11 cellular contexts compared by ENCODE assay signal in the genomic region with DNA sequence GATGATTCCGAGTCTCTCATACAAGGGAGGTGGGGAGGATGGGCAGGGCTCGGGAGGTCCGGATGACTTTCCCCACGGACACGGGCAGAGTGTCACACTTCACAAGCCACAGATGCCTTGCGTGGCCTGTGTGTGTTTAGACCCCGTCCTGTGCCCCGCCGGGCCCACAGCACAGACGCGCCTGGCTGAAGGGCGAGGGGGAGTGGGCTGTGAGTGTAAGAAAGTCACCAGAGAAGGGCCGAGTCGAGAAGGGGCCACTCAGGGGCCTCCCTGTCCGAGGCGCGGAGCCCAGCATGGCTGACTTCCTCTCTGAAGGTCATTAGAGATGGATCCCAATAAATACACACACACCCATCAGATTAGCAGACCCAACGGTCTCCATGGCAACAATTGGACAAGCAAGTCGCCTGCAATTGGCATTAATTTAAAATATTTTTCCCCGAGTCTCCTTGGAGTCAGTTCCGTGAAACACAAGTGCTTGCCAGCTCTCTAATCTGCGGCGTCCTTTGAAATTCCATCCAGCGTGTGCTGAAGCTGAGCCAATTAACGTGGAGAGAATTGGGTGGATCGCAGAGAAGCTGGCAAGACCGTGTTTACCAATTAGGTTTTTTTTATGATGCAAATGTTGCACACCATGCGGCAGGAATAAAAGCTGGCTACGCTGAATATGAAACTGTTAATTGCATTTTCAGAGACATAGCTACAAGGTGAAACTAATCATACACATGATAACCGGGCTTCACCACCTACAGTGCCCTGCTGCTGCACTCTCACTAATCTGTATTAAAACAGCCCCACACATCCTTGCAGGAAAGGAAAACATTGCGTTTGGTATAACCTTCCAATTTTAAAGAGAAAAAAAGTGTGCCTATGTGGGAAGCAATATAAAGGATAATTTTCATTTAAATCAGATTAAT.
A peak's percentile ranks its signal among the peaks of the same experiment; 100 is the strongest.
DNase-seq lines count a peak whose midpoint lies in the region; ATAC-seq and TF ChIP-seq lines count a peak whose summit lies in the region.
"Had no signal": no experiment of that assay in that cellular context is flagged by ENCODE, and none has a peak within 500 bp of the region (broad histone marks: within the 10 kb centered on the region; RNA-seq: fewer than 3 reads in every experiment).

No MANE protein-coding gene starts in this region.

- H3K36me3 Mint-ChIP-seq in nephron progenitor cell (ENCODE audit: low read depth) = no peaks in the 10 kb centered on the region
- H3K36me3 Mint-ChIP-seq: activated naive CD8-positive, alpha-beta T cell; natural killer cell treated with Interleukin-12 subunit alpha and Interleukin-12 subunit beta and Interleukin-15 and Interleukin-18, amount 100 ng/mL, for 72 hours had no signal

- peak overlapping the region in 2 of 5 donors; percentile 38 to 75 for H3K27ac ChIP-seq in adrenal gland
- no peak overlapping the region for H3K27ac ChIP-seq in testis
- H3K27ac ChIP-seq: 22Rv1 had no signal

- no peaks in the 10 kb centered on the region for H3K9me3 Mint-ChIP-seq in nephron progenitor cell
- H3K9me3 Mint-ChIP-seq: natural killer cell treated with Interleukin-12 subunit alpha and Interleukin-12 subunit beta and Interleukin-15 and Interleukin-18, amount 100 ng/mL, for 72 hours had no signal

- peaks cover 12% of the 10 kb centered on the region for H3K27me3 Mint-ChIP-seq in nephron progenitor cell (ENCODE audit: low read depth, poor library complexity)
- H3K27me3 Mint-ChIP-seq: activated naive CD8-positive, alpha-beta T cell; natural killer cell treated with Interleukin-12 subunit alpha and Interleukin-12 subunit beta and Interleukin-15 and Interleukin-18, amount 100 ng/mL, for 72 hours had no signal

- no peak for TF ChIP-seq POLR2A in adrenal gland (IDR thresholded peaks at IDR 0.05)
- no peak for TF ChIP-seq POLR2A in testis (IDR thresholded peaks at IDR 0.05)

- no peaks in the 10 kb centered on the region for H3K27me3 ChIP-seq in adrenal gland
- no peaks in the 10 kb centered on the region for H3K27me3 ChIP-seq in testis

- DNase-seq in DMS 273 (lab: John Stamatoyannopoulos, UW; ENCODE audit: unreplicated experiment) = peak; percentile 64
- DNase-seq in DMS 273 treated with DMSO at 0.1 percent for 48 hours (lab: John Stamatoyannopoulos, UW) = no peak
- peak; percentile 25 to 70 (median 67) for DNase-seq in adrenal gland
- no peak for DNase-seq in left colon
- peak; percentile 28 for DNase-seq in testis
- no peak for DNase-seq in nephron progenitor cell
- DNase-seq in stimulated activated CD4-positive, alpha-beta T cell treated with anti-CD3 and anti-CD28 coated beads, Interleukin-4, amount 100 ng/mL, for 4 hours = no peak
- DNase-seq in iPS-NIHi11 (ENCODE audit: low spot score) = no peak

- no peaks in the 10 kb centered on the region for H3K4me1 Mint-ChIP-seq in nephron progenitor cell

- TF ChIP-seq CTCF in adrenal gland (IDR thresholded peaks at IDR 0.05) (no peak), testis (IDR thresholded peaks at IDR 0.05) (no peak), nephron progenitor cell (IDR thresholded peaks at IDR 0.05) (no peak)

- H3K9me3 ChIP-seq in adrenal gland (replicated peaks in 1 of 3) (no peaks in the 10 kb centered on the region), testis (no peaks in the 10 kb centered on the region)

- H3K4me1 ChIP-seq in adrenal gland (replicated peaks in 1 of 2) (peaks cover 0 to 14% of the 10 kb centered on the region in 2 donors), testis (peaks cover 19% of the 10 kb centered on the region)

- 25 to 48% (median 32%) methylated on average over 29 to 31 of the region's 31 CpGs for whole genome bisulfite sequencing in adrenal gland, 4 donors
- WGBS in testis, 2 donors = 18 to 24% methylated on average over 28 to 31 of the region's 31 CpGs

- no peak overlapping the region for H3K27ac Mint-ChIP-seq in nephron progenitor cell
- H3K27ac Mint-ChIP-seq: activated naive CD8-positive, alpha-beta T cell; natural killer cell treated with Interleukin-12 subunit alpha and Interleukin-12 subunit beta and Interleukin-15 and Interleukin-18, amount 100 ng/mL, for 72 hours had no signal

- H3K4me3 Mint-ChIP-seq in nephron progenitor cell = no peak overlapping the region
- H3K4me3 Mint-ChIP-seq: activated naive CD8-positive, alpha-beta T cell; natural killer cell treated with Interleukin-12 subunit alpha and Interleukin-12 subunit beta and Interleukin-15 and Interleukin-18, amount 100 ng/mL, for 72 hours had no signal

- ATAC-seq in left colon = peak; percentile 63
- ATAC-seq: natural killer cell treated with Interleukin-12 subunit alpha and Interleukin-12 subunit beta and Interleukin-15 and Interleukin-18, amount 100 ng/mL, for 72 hours had no signal

- H3K36me3 ChIP-seq in adrenal gland (replicated peaks in 1 of 2) (no peaks in the 10 kb centered on the region), testis (ENCODE audit: low read depth, missing control alignments) (no peaks in the 10 kb centered on the region)

- intact Hi-C loops in adrenal gland (cut with DNase I) = no loop called here
- intact Hi-C loops in left colon (cut with DNase I, micrococcal nuclease) = no loop called here
- intact Hi-C loops in testis (cut with DNase I; ENCODE audit: low total_unique reads) = no loop called here

- peak overlapping the region in 1 of 4 donors; percentile 34 for H3K4me3 ChIP-seq in adrenal gland
- peak overlapping the region in 1 of 2 donors; percentile 17 for H3K4me3 ChIP-seq in testis

Comparison
In these comparisons a context has a peak if more than half of its experiments do, and no peak if none do; other contexts are left out.
1. DNase-seq: peak in DMS 273 (single experiment), adrenal gland (7 of 7) and testis (single experiment); none in DMS 273 treated with DMSO at 0.1 percent for 48 hours (single experiment), left colon (0 of 2), nephron progenitor cell (single experiment), stimulated activated CD4-positive, alpha-beta T cell treated with anti-CD3 and anti-CD28 coated beads, Interleukin-4, amount 100 ng/mL, for 4 hours (0 of 2) and iPS-NIHi11 (single experiment).